Comparison of ENCODE assay signal across 24 cellular contexts in genomic region chr7:83731154-83731553, GRCh38.
"Had no signal": no experiment of that assay in that cellular context is flagged by ENCODE, and none has a peak within 500 bp of the region (broad histone marks: within the 10 kb centered on the region; RNA-seq: fewer than 3 reads in every experiment).

No MANE protein-coding gene starts in this region.

- H3K27ac ChIP-seq: ascending aorta, body of pancreas, SJSA1 had no signal

- H3K9me3 ChIP-seq: ascending aorta, body of pancreas, SJSA1 had no signal

- H3K27me3 ChIP-seq: ascending aorta, body of pancreas had no signal

- H3K36me3 ChIP-seq: ascending aorta, SJSA1 had no signal

- H3K4me3 ChIP-seq: ascending aorta, body of pancreas, SJSA1 had no signal

- DNase-seq: activated CD4-positive, alpha-beta T cell treated with anti-CD3 and anti-CD28 coated beads for 1 hour; activated CD4-positive, alpha-beta T cell treated with anti-CD3 and anti-CD28 coated beads, Interleukin-2, amount 10 ng/mL, durations not matched to agents 24 days and 14 days; activated CD4-positive, alpha-beta T cell treated with anti-CD3 and anti-CD28 coated beads, Interleukin-2, amount 50 U/mL, for 48 hours; activated CD8-positive, alpha-beta memory T cell treated with anti-CD3 and anti-CD28 coated beads, Interleukin-2, amount 10 ng/mL, durations not matched to agents 7 days and 5 days; activated effector memory CD4-positive, alpha-beta T cell treated with anti-CD3 and anti-CD28 coated beads, Interleukin-2, amount 50 U/mL, for 16 hours; activated naive CD4-positive, alpha-beta T cell treated with Interleukin-2 at 50 U/mL for 16 hours; activated naive CD8-positive, alpha-beta T cell treated with anti-CD3 and anti-CD28 coated beads, Interleukin-2, amount 50 U/mL, for 24 hours; activated T-cell treated with anti-CD3 and anti-CD28 coated beads, Interleukin-2, amount 50 U/mL, for 4 hours; amniotic stem cell; body of pancreas; central memory CD4-positive, alpha-beta T cell; KG1; NCI-H1092; NCI-H1417; NCI-H1694; NCI-H2029; NCI-H2107; NCI-H2171 treated with DMSO at 0.1 percent for 48 hours; NCI-H226; NCI-H526 treated with DMSO at 0.1 percent for 48 hours; SHP77; SW 1271 had no signal

- H3K4me1 ChIP-seq: ascending aorta, body of pancreas, SJSA1 had no signal
